Comparison of ENCODE assay signal across 28 cellular contexts in the genomic region with DNA sequence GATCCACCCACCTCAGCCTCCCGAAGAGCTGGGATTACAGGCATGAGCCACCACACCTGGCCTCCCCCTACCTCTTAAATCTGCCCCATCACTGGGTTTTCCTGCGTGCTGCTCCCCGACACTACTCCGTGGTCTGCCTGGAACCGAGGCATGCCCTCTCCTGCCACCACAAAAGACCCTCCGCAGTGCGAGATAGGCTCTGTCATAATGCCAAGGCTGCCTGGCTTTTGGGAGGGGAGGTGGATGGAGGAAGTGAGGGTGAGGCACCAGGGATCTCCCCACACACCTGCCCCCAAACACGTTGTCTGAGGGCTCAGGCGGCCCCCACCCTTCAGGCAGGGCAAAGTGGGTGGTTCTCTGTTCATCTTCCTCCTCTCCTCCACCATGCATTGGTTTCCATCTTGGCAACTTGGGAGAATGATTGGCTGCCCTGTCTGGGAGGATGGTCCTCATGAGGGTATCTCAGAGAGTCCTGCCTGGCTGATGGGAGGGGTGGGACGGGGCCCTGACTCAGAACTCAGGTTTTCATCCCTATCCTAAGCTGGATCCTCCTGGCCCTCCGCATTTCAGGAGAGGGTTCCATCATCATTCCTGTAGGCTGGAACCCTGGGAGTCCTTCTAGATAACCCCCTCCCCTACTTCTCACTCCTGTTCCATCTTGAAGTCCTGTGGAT. TPM values are rescaled to one million over a fixed set of nuclear protein-coding genes. Genes with fewer than 3 reads are reported as not detected.
"Had no signal": no experiment of that assay in that cellular context is flagged by ENCODE, and none has a peak within 500 bp of the region (broad histone marks: within the 10 kb centered on the region; RNA-seq: fewer than 3 reads in every experiment).

No MANE protein-coding gene starts in this region.

- H3K27me3 ChIP-seq: esophagus muscularis mucosa, gastroesophageal sphincter, neural progenitor cell, testis, tibial nerve had no signal

- DNase-seq: central memory CD4-positive, alpha-beta T cell; cortex of kidney; effector memory CD4-positive, alpha-beta T cell; foreskin fibroblast; glutamatergic neuron; immature natural killer cell; kidney; natural killer cell; occipital lobe; psoas muscle; retina; stimulated activated CD4-positive, alpha-beta T cell treated with anti-CD3 and anti-CD28 coated beads, Interleukin-2, amount 100 ng/mL, for 24 hours; stimulated activated CD4-positive, alpha-beta T cell treated with anti-CD3 and anti-CD28 coated beads, Interleukin-4, amount 100 ng/mL, for 4 hours; stimulated activated naive B cell treated with anti-CD40 and anti-IgM and Interleukin-4, amounts not matched to agents 10 μg/mL and 1 μg/mL and 100 μg/mL, for 72 hours; stimulated activated naive CD8-positive, alpha-beta T cell treated with anti-CD3 and anti-CD28 coated beads, Interleukin-15, amount 100 ng/mL, for 72 hours; testis had no signal

- H3K9me3 Mint-ChIP-seq: natural killer cell; stimulated activated naive B cell treated with anti-CD40 and anti-IgM and Interleukin-4, amounts not matched to agents 10 μg/mL and 1 μg/mL and 100 μg/mL, for 72 hours; stimulated activated naive CD8-positive, alpha-beta T cell treated with anti-CD3 and anti-CD28 coated beads, Interleukin-15, amount 100 ng/mL, for 72 hours had no signal

- H3K27ac Mint-ChIP-seq: immature natural killer cell, natural killer cell had no signal

- H3K4me2 ChIP-seq: neural progenitor cell had no signal

- H3K4me1 Mint-ChIP-seq: immature natural killer cell; natural killer cell; stimulated activated naive B cell treated with anti-CD40 and anti-IgM and Interleukin-4, amounts not matched to agents 10 μg/mL and 1 μg/mL and 100 μg/mL, for 72 hours; stimulated activated naive CD8-positive, alpha-beta T cell treated with anti-CD3 and anti-CD28 coated beads, Interleukin-15, amount 100 ng/mL, for 72 hours had no signal

- H3K4me3 Mint-ChIP-seq: natural killer cell; neural progenitor cell; stimulated activated naive B cell treated with anti-CD40 and anti-IgM and Interleukin-4, amounts not matched to agents 10 μg/mL and 1 μg/mL and 100 μg/mL, for 72 hours; stimulated activated naive CD8-positive, alpha-beta T cell treated with anti-CD3 and anti-CD28 coated beads, Interleukin-15, amount 100 ng/mL, for 72 hours had no signal

- H2AFZ ChIP-seq: neural progenitor cell had no signal

- H3K9ac ChIP-seq: neural progenitor cell had no signal

- FAIRE-seq: endometrium, kidney had no signal

- H3K27ac ChIP-seq: epithelial cell of prostate, esophagus muscularis mucosa, gastroesophageal sphincter, neural progenitor cell, psoas muscle, skin epidermis, testis had no signal

- H3K36me3 ChIP-seq: esophagus muscularis mucosa, gastroesophageal sphincter, neural progenitor cell, tibial nerve had no signal

- H3K36me3 Mint-ChIP-seq: immature natural killer cell; natural killer cell; neural progenitor cell; stimulated activated naive B cell treated with anti-CD40 and anti-IgM and Interleukin-4, amounts not matched to agents 10 μg/mL and 1 μg/mL and 100 μg/mL, for 72 hours had no signal

- H3K9me3 ChIP-seq: esophagus muscularis mucosa, gastroesophageal sphincter, psoas muscle, testis, tibial nerve had no signal

- H3K4me3 ChIP-seq: esophagus muscularis mucosa, gastroesophageal sphincter, neural progenitor cell, psoas muscle, skin epidermis, testis, tibial nerve had no signal

- H3K4me1 ChIP-seq: psoas muscle had no signal

RNA-seq across cellular contexts. Expression of a gene that starts 35.0 kb away (rescaled TPM):
- total RNA-seq: chondrocyte, esophagus muscularis mucosa, lung microvascular endothelial cell, myocyte, occipital lobe, subcutaneous adipose tissue had no signal
- polyA plus RNA-seq: liver had no signal
